Comparison of ENCODE assay signal across 1 cellular context in genomic region chr7:29276806-29277205, GRCh38.
TF ChIP-seq lines count a peak whose summit lies in the region.

No MANE protein-coding gene starts in this region.

TF ChIP-seq in GM12878, 131 proteins besides CTCF, POLR2A, EP300 and RAD21 (continued from another document):
- TF ChIP-seq, protein P1, sequence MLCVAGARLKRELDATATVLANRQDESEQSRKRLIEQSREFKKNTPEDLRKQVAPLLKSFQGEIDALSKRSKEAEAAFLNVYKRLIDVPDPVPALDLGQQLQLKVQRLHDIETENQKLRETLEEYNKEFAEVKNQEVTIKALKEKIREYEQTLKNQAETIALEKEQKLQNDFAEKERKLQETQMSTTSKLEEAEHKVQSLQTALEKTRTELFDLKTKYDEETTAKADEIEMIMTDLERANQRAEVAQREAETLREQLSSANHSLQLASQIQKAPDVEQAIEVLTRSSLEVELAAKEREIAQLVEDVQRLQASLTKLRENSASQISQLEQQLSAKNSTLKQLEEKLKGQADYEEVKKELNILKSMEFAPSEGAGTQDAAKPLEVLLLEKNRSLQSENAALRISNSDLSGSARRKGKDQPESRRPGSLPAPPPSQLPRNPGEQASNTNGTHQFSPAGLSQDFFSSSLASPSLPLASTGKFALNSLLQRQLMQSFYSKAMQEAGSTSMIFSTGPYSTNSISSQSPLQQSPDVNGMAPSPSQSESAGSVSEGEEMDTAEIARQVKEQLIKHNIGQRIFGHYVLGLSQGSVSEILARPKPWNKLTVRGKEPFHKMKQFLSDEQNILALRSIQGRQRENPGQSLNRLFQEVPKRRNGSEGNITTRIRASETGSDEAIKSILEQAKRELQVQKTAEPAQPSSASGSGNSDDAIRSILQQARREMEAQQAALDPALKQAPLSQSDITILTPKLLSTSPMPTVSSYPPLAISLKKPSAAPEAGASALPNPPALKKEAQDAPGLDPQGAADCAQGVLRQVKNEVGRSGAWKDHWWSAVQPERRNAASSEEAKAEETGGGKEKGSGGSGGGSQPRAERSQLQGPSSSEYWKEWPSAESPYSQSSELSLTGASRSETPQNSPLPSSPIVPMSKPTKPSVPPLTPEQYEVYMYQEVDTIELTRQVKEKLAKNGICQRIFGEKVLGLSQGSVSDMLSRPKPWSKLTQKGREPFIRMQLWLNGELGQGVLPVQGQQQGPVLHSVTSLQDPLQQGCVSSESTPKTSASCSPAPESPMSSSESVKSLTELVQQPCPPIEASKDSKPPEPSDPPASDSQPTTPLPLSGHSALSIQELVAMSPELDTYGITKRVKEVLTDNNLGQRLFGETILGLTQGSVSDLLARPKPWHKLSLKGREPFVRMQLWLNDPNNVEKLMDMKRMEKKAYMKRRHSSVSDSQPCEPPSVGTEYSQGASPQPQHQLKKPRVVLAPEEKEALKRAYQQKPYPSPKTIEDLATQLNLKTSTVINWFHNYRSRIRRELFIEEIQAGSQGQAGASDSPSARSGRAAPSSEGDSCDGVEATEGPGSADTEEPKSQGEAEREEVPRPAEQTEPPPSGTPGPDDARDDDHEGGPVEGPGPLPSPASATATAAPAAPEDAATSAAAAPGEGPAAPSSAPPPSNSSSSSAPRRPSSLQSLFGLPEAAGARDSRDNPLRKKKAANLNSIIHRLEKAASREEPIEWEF (IDR thresholded peaks at IDR 0.05; ENCODE audit: insufficient replicate concordance, low read depth, low read length): no peak
- TF ChIP-seq ZBED1 (IDR thresholded peaks at IDR 0.05; ENCODE audit: borderline replicate concordance) (no peak), HSF1 (IDR thresholded peaks at IDR 0.05; ENCODE audit: low read depth, low read length) (no peak)
